Comparison of ENCODE assay signal across 24 cellular contexts in genomic region chr5:150059623-150060022, GRCh38. TPM values are rescaled to one million over a fixed set of nuclear protein-coding genes. Genes with fewer than 3 reads are reported as not detected.
DNase-seq lines count a peak whose midpoint lies in the region; ATAC-seq, FAIRE-seq and TF ChIP-seq lines count a peak whose summit lies in the region.
"Had no signal": no experiment of that assay in that cellular context is flagged by ENCODE, and none has a peak within 500 bp of the region (broad histone marks: within the 10 kb centered on the region; RNA-seq: fewer than 3 reads in every experiment).

No MANE protein-coding gene starts in this region.

- H3K9me3 ChIP-seq in K562 (replicated peaks; ENCODE audit: control insufficient read depth, insufficient read depth, low read depth, low read length): no peaks in the 10 kb centered on the region
- H3K9me3 ChIP-seq: MG63 had no signal

- TF ChIP-seq CTCF in GM23338 (conservative IDR thresholded peaks at IDR 0.05; ENCODE audit: low read depth in 2 of 2) (no peak), K562 (IDR thresholded peaks at IDR 0.05 in 2 of 3, conservative IDR thresholded peaks at IDR 0.05 in 1 of 3; ENCODE audit: insufficient read depth in 2 of 3, low read depth in 1 of 3, low read length in 3 of 3) (no peak)

- H3K9me1 ChIP-seq in K562 (ENCODE audit: control insufficient read depth, insufficient read depth, low read length): peaks cover 4% of the 10 kb centered on the region

- no peak overlapping the region for H3K27ac Mint-ChIP-seq in GM23338

- H3K4me3 ChIP-seq in GM23338 (no peak overlapping the region), K562 (no peak overlapping the region)
- H3K4me3 ChIP-seq: MG63, PC-9 had no signal

- no peaks in the 10 kb centered on the region for H3F3A ChIP-seq in GM23338 (replicated peaks; ENCODE audit: low read depth)

- H3K27me3 ChIP-seq in GM23338 (ENCODE audit: insufficient read depth) (no peaks in the 10 kb centered on the region), K562 (ENCODE audit: control insufficient read depth in 2 of 2, insufficient read depth in 2 of 2, low read length in 2 of 2) (peaks cover 5 to 24% of the 10 kb centered on the region in 2 experiments; a peak in 4 of 5 replicates)
- H3K27me3 ChIP-seq: MG63 had no signal

- H3K4me3 Mint-ChIP-seq in GM23338: no peak overlapping the region
- H3K4me3 Mint-ChIP-seq: CD4-positive, alpha-beta memory T cell had no signal

- no peak overlapping the region for H3K9ac ChIP-seq in K562 (ENCODE audit: insufficient read depth in 1 of 2, low read depth in 2 of 2, low read length in 2 of 2)

- peak; percentile 50 for DNase-seq in activated effector memory CD4-positive, alpha-beta T cell treated with anti-CD3 and anti-CD28 coated beads, Interleukin-2, amount 50 U/mL, for 16 hours
- no peak for DNase-seq in activated effector memory CD4-positive, alpha-beta T cell treated with Interleukin-2 at 50 U/mL for 16 hours
- DNase-seq in GM23338 (ENCODE audit: low spot score) (peak; percentile 13), K562 (ENCODE audit: extremely low read depth in 1 of 4, low spot score in 3 of 4) (no peak), sciatic nerve (ENCODE audit: low spot score) (peak; percentile 55), cerebellar nuclear complex (lab: John Stamatoyannopoulos, UW) (no peak), ureter (ENCODE audit: low spot score) (no peak)
- DNase-seq: CD4-positive, alpha-beta memory T cell; COR-L47; DND-41; KG1; MG63; NCI-H2029; NCI-H446 treated with DMSO at 0.1 percent for 48 hours; NCI-H526; PC-9; RPMI8226; SHP77; T-helper 1 cell had no signal

- H3K9me2 ChIP-seq in GM23338 (ENCODE audit: insufficient read depth): no peaks in the 10 kb centered on the region

- peaks cover 16% of the 10 kb centered on the region for H3K4me1 Mint-ChIP-seq in GM23338

- H2AFZ ChIP-seq in GM23338: no peak overlapping the region
- H2AFZ ChIP-seq in K562 (ENCODE audit: low read depth, low read length): no peak overlapping the region
- H2AFZ ChIP-seq: PC-9 had no signal

- POLR2A ChIA-PET in K562 (lab: Yijun Ruan, JAX): interaction anchor here (0.9 kb wide), 2 partner anchors 12 to 17 kb away, joined by 3 to 4 read pairs; no protein-coding TSS in a partner anchor

- H3K36me3 Mint-ChIP-seq in GM23338 (ENCODE audit: low read depth): peaks cover 4% of the 10 kb centered on the region; the same call in 2 of the 3 replicates

- BruUV-seq in K562 (replicated peaks; lab: Mats Ljungman, UMichigan): no TSS peak

- H3K4me2 ChIP-seq in GM23338 (no peak overlapping the region), K562 (ENCODE audit: insufficient read depth, low read length) (no peak overlapping the region)
- H3K4me2 ChIP-seq: PC-9 had no signal

- H3K27ac ChIP-seq in GM23338 (ENCODE audit: low read depth): no peak overlapping the region
- no peak overlapping the region for H3K27ac ChIP-seq in K562 (ENCODE audit: extremely low read depth, low read depth, low read length)
- H3K27ac ChIP-seq: PC-9 had no signal

- H3K27me3 Mint-ChIP-seq in GM23338 (ENCODE audit: insufficient read depth, low read depth, poor library complexity): peaks cover 14% of the 10 kb centered on the region

- H3K4me1 ChIP-seq in GM23338 (ENCODE audit: insufficient read depth) (peaks cover 8% of the 10 kb centered on the region; the same call in 1 of the 2 replicates), K562 (replicated peaks in 1 of 2; ENCODE audit: control insufficient read depth in 2 of 2, insufficient read depth in 2 of 2, low read length in 2 of 2) (peaks cover 9 to 14% of the 10 kb centered on the region in 2 experiments; a peak in 4 of 5 replicates)

- H3K79me2 ChIP-seq in GM23338 (replicated peaks; ENCODE audit: insufficient read depth) (no peaks in the 10 kb centered on the region), K562 (ENCODE audit: control insufficient read depth, insufficient read depth, low read length) (no peaks in the 10 kb centered on the region)

- no peak for TF ChIP-seq POLR2A in K562 (conservative IDR thresholded peaks at IDR 0.05)

- H4K20me1 ChIP-seq in GM23338 (replicated peaks; ENCODE audit: insufficient read depth): no peaks in the 10 kb centered on the region
- H4K20me1 ChIP-seq in K562 (replicated peaks; ENCODE audit: control insufficient read depth, insufficient read depth, low read length): no peaks in the 10 kb centered on the region; the same call in 1 of the 2 replicates

- in situ Hi-C loops in K562 (cut with MboI): no loop called here

- H3K9me3 Mint-ChIP-seq in GM23338: no peaks in the 10 kb centered on the region; the same call in 2 of the 3 replicates
- H3K9me3 Mint-ChIP-seq: CD4-positive, alpha-beta memory T cell had no signal

- H3K36me3 ChIP-seq in GM23338 (ENCODE audit: insufficient read depth): no peaks in the 10 kb centered on the region
- peaks cover 9% of the 10 kb centered on the region; the same call in 2 of the 3 replicates for H3K36me3 ChIP-seq in K562 (ENCODE audit: control insufficient read depth, insufficient read depth, low read length)

- 37% methylated on average over 7 of the region's 11 CpGs for WGBS in K562 (ENCODE audit: insufficient coverage, low coverage, missing lambda C conversion rate)

- no peak for FAIRE-seq in K562 (lab: Jason Lieb, UNC)
- FAIRE-seq: GM18507, H1, HTR-8/SVneo had no signal

- TF ChIP-seq EP300 in K562 (IDR thresholded peaks at IDR 0.05; ENCODE audit: low read length): no peak

- CTCF ChIA-PET in K562 (lab: Yijun Ruan, JAX; ENCODE audit: low intra/inter-chr PET ratio): no interaction called here

- ATAC-seq in GM23338 (no peak), K562 (no peak), sciatic nerve (no peak), GM21528 (IDR thresholded peaks at IDR 0.05; ENCODE audit: low FRiP score, unreplicated experiment) (no peak)

- no peak for TF ChIP-seq RAD21 in K562 (CRISPR knock-in tag; conservative IDR thresholded peaks at IDR 0.05 in 1 of 2, IDR thresholded peaks at IDR 0.05 in 1 of 2)

- intact Hi-C loops in K562 (cut with micrococcal nuclease) (no loop called here), sciatic nerve (cut with DNase I) (no loop called here)

RNA-seq across cellular contexts. Expression of gene CSF1R, which starts 26.7 kb away (rescaled TPM):
- total RNA-seq in GM23338 (2014; rRNA removed; shearing (Covaris generic)): not detected in 2 replicates
- polyA plus RNA-seq in GM23338 (2016; fragmentation: Nextera tagmentation; extraction: Ambion mirVana): 0.21 TPM in 1 of 2 replicates, not detected in the other
- not detected in 2 replicates for total RNA-seq in K562 (2011; cell fraction: chromatin; rRNA removed; ENCODE audit: low replicate concordance)
- not detected in 2 replicates for total RNA-seq in K562 (2011; cell fraction: nucleolus; rRNA removed)
- not detected in 2 replicates for total RNA-seq in K562 (2011; cell fraction: nucleoplasm; rRNA removed)
- total RNA-seq in K562 (2014; rRNA removed): not detected in 2 replicates
- total RNA-seq in K562 (2014; rRNA removed; fragmentation: Illumina TruSeq; extraction: Trizol): not detected in 2 replicates
- not detected in 2 replicates for total RNA-seq in K562 (2015; rRNA removed; fragmentation: Illumina TruSeq; extraction: Trizol)
- total RNA-seq in K562 (2021): 0.20 and 0.22 TPM in 2 replicates
- polyA plus RNA-seq in K562 (2011; rRNA removed): 0.03 TPM in 1 of 2 replicates, not detected in the other
- 0.03 TPM in 1 of 2 replicates, not detected in the other for polyA plus RNA-seq in K562 (2011; cell fraction: cytosol; rRNA removed)
- 0.13 TPM in 1 of 2 replicates, not detected in the other for polyA plus RNA-seq in K562 (2011; cell fraction: nucleus; rRNA removed)
- 0.12 TPM in 1 of 2 replicates, not detected in the other for polyA plus RNA-seq in K562 (2012)
- not detected in 2 replicates for polyA plus RNA-seq in K562 (2014; fragmentation: Illumina TruSeq; extraction: Trizol)
- polyA plus RNA-seq in K562 (2014; fragmentation: Nextera tagmentation; extraction: Ambion mirVana): not detected
- 0.64 TPM in 1 of 2 replicates, not detected in the other for polyA plus RNA-seq in K562 (2014; rRNA removed)
- 0.39 TPM in 1 of 2 replicates, not detected in the other for polyA minus RNA-seq in K562 (2011; rRNA and poly(A)+ RNA removed)
- polyA minus RNA-seq in K562 (2011; cell fraction: cytosol; rRNA and poly(A)+ RNA removed): not detected in 2 replicates
- not detected in 2 replicates for polyA minus RNA-seq in K562 (2011; cell fraction: nucleus; rRNA and poly(A)+ RNA removed)
- total RNA-seq in sciatic nerve: 74.8 TPM
- 16.9 TPM for total RNA-seq in ureter
- total RNA-seq: H1, SK-MEL-5 had no signal

RNA-seq across cellular contexts. Expression of gene HMGXB3, which starts 59.1 kb away (rescaled TPM):
- total RNA-seq in GM23338 (2014; rRNA removed; shearing (Covaris generic)): 27.0 and 37.9 TPM in 2 replicates
- polyA plus RNA-seq in GM23338 (2016; fragmentation: Nextera tagmentation; extraction: Ambion mirVana) (9.4 and 10.6 TPM in 2 replicates), K562 (2011; rRNA removed) (44.0 and 47.5 TPM in 2 replicates), K562 (2014; fragmentation: Illumina TruSeq; extraction: Trizol) (40.0 and 41.0 TPM in 2 replicates), K562 (2014; fragmentation: Nextera tagmentation; extraction: Ambion mirVana) (1 to 10 TPM; 1.8 to 2.1 TPM), K562 (2014; rRNA removed) (31.7 and 31.9 TPM in 2 replicates)
- 126 and 156 TPM in 2 replicates for total RNA-seq in K562 (2011; cell fraction: chromatin; rRNA removed; ENCODE audit: low replicate concordance)
- 104 and 109 TPM in 2 replicates for total RNA-seq in K562 (2011; cell fraction: nucleolus; rRNA removed)
- 92.4 and 96.9 TPM in 2 replicates for total RNA-seq in K562 (2011; cell fraction: nucleoplasm; rRNA removed)
- total RNA-seq in K562 (2014; rRNA removed) (32.1 and 44.2 TPM in 2 replicates), K562 (2014; rRNA removed; fragmentation: Illumina TruSeq; extraction: Trizol) (32.2 and 34.3 TPM in 2 replicates), K562 (2015; rRNA removed; fragmentation: Illumina TruSeq; extraction: Trizol) (32.2 and 34.7 TPM in 2 replicates), K562 (2021) (44.1 and 44.3 TPM in 2 replicates), sciatic nerve (34.6 TPM), ureter (51.0 TPM)
- polyA plus RNA-seq in K562 (2011; cell fraction: cytosol; rRNA removed): 37.8 and 42.6 TPM in 2 replicates
- polyA plus RNA-seq in K562 (2011; cell fraction: nucleus; rRNA removed): 119 and 131 TPM in 2 replicates
- polyA plus RNA-seq in K562 (2012): 26.6 and 30.2 TPM in 2 replicates
- 61.8 and 62.5 TPM in 2 replicates for polyA minus RNA-seq in K562 (2011; rRNA and poly(A)+ RNA removed)
- 33.1 and 34.0 TPM in 2 replicates for polyA minus RNA-seq in K562 (2011; cell fraction: cytosol; rRNA and poly(A)+ RNA removed)
- 49.3 and 58.9 TPM in 2 replicates for polyA minus RNA-seq in K562 (2011; cell fraction: nucleus; rRNA and poly(A)+ RNA removed)

RNA-seq across cellular contexts. Expression of gene TIGD6, which starts 59.2 kb away (rescaled TPM):
- 1.7 and 2.1 TPM in 2 replicates for total RNA-seq in GM23338 (2014; rRNA removed; shearing (Covaris generic))
- 1.4 and 2.1 TPM in 2 replicates for polyA plus RNA-seq in GM23338 (2016; fragmentation: Nextera tagmentation; extraction: Ambion mirVana)
- total RNA-seq in K562 (2011; cell fraction: chromatin; rRNA removed; ENCODE audit: low replicate concordance): 8.2 and 12.4 TPM in 2 replicates
- total RNA-seq in K562 (2011; cell fraction: nucleolus; rRNA removed): 5.2 and 6.6 TPM in 2 replicates
- 12.1 and 13.1 TPM in 2 replicates for total RNA-seq in K562 (2011; cell fraction: nucleoplasm; rRNA removed)
- total RNA-seq in K562 (2014; rRNA removed): 3.9 and 5.2 TPM in 2 replicates
- total RNA-seq in K562 (2014; rRNA removed; fragmentation: Illumina TruSeq; extraction: Trizol): 3.9 and 4.3 TPM in 2 replicates
- 3.8 and 4.3 TPM in 2 replicates for total RNA-seq in K562 (2015; rRNA removed; fragmentation: Illumina TruSeq; extraction: Trizol)
- 4.3 and 4.4 TPM in 2 replicates for total RNA-seq in K562 (2021)
- polyA plus RNA-seq in K562 (2011; rRNA removed): 4.9 and 5.1 TPM in 2 replicates
- polyA plus RNA-seq in K562 (2011; cell fraction: cytosol; rRNA removed): 5.7 TPM in 2 replicates
- polyA plus RNA-seq in K562 (2011; cell fraction: nucleus; rRNA removed): 14.9 and 16.9 TPM in 2 replicates
- 4.9 and 5.4 TPM in 2 replicates for polyA plus RNA-seq in K562 (2012)
- polyA plus RNA-seq in K562 (2014; fragmentation: Illumina TruSeq; extraction: Trizol): 6.3 and 7.0 TPM in 2 replicates
- 1 to 10 TPM; 1.8 to 2.3 TPM for polyA plus RNA-seq in K562 (2014; fragmentation: Nextera tagmentation; extraction: Ambion mirVana)
- 3.1 and 4.0 TPM in 2 replicates for polyA plus RNA-seq in K562 (2014; rRNA removed)
- 9.4 and 9.9 TPM in 2 replicates for polyA minus RNA-seq in K562 (2011; rRNA and poly(A)+ RNA removed)
- 1.0 and 2.7 TPM in 2 replicates for polyA minus RNA-seq in K562 (2011; cell fraction: cytosol; rRNA and poly(A)+ RNA removed)
- polyA minus RNA-seq in K562 (2011; cell fraction: nucleus; rRNA and poly(A)+ RNA removed): 4.8 and 8.7 TPM in 2 replicates
- total RNA-seq in sciatic nerve: 8.2 TPM
- 7.0 TPM for total RNA-seq in ureter

Comparison
In these comparisons a context has a peak if more than half of its experiments do, and no peak if none do; other contexts are left out.
1. DNase-seq: peak in activated effector memory CD4-positive, alpha-beta T cell treated with anti-CD3 and anti-CD28 coated beads, Interleukin-2, amount 50 U/mL, for 16 hours (single experiment), GM23338 (single experiment) and sciatic nerve (single experiment); none in activated effector memory CD4-positive, alpha-beta T cell treated with Interleukin-2 at 50 U/mL for 16 hours (single experiment), K562 (0 of 4), cerebellar nuclear complex (0 of 2) and ureter (single experiment).
2. RNA of gene CSF1R, which starts 26.7 kb away (total RNA-seq): 74.8 TPM in sciatic nerve (single experiment) and 16.9 TPM in ureter (single experiment); not detected in GM23338 and 0.20 to 0.22 TPM in K562; every median in the first group is over 10 times any median in the second.